ENCODE assay signal across 24 cellular contexts in genomic region chr1:29761159-29761928, GRCh38.
A peak's percentile ranks its signal among the peaks of the same experiment; 100 is the strongest.
DNase-seq lines count a peak whose midpoint lies in the region; TF ChIP-seq lines count a peak whose summit lies in the region.
"Had no signal": no experiment of that assay in that cellular context is flagged by ENCODE, and none has a peak within 500 bp of the region (broad histone marks: within the 10 kb centered on the region; RNA-seq: fewer than 3 reads in every experiment).

No MANE protein-coding gene starts in this region.

- no peaks in the 10 kb centered on the region for H3K4me1 Mint-ChIP-seq in endothelial cell (ENCODE audit: unreplicated experiment)
- H3K4me1 Mint-ChIP-seq in T-helper 2 cell treated with Interferon-gamma antibody and Interleukin-4, amounts not matched to agents 5 μg/mL and 100 μg/mL, for 36 hours (ENCODE audit: low read depth): no peaks in the 10 kb centered on the region
- H3K4me1 Mint-ChIP-seq: CD4-positive, CD25-positive, alpha-beta regulatory T cell; GM23338 had no signal

- no peaks in the 10 kb centered on the region for H3K36me3 ChIP-seq in H7 (replicated peaks; ENCODE audit: control insufficient read depth, insufficient read depth, low read length)
- no peaks in the 10 kb centered on the region for H3K36me3 ChIP-seq in WERI-Rb-1
- H3K36me3 ChIP-seq: BLaER1, MG63, SJCRH30 had no signal

- no peak overlapping the region for H3K27ac Mint-ChIP-seq in endothelial cell (ENCODE audit: unreplicated experiment)
- H3K27ac Mint-ChIP-seq in T-helper 2 cell treated with Interferon-gamma antibody and Interleukin-4, amounts not matched to agents 5 μg/mL and 100 μg/mL, for 36 hours: no peak overlapping the region
- H3K27ac Mint-ChIP-seq: CD4-positive, CD25-positive, alpha-beta regulatory T cell; GM23338 had no signal

- H3K4me3 ChIP-seq in H7 (ENCODE audit: insufficient read depth, low read depth, low read length) (no peak overlapping the region), WERI-Rb-1 (ENCODE audit: low read depth, low read length) (no peak overlapping the region)
- H3K4me3 ChIP-seq: BLaER1, GM12878, GM23338, MG63, SJCRH30 had no signal

- peak; percentile 7 for DNase-seq in H7
- DNase-seq in WERI-Rb-1: peak; percentile 0
- peak; percentile 23 for DNase-seq in islet precursor cell
- peak; percentile 1 for DNase-seq in stimulated activated CD8-positive, alpha-beta memory T cell treated with anti-CD3 and anti-CD28 coated beads, Interleukin-4, amount 100 ng/mL, for 48 hours
- no peak for DNase-seq in endothelial cell (ENCODE audit: low spot score)
- no peak for DNase-seq in T-helper 2 cell treated with Interferon-gamma antibody and Interleukin-4, amounts not matched to agents 5 μg/mL and 100 μg/mL, for 36 hours (ENCODE audit: low spot score)
- no peak for DNase-seq in COR-L47 (lab: John Stamatoyannopoulos, UW)
- DNase-seq in G401 (ENCODE audit: low spot score): no peak
- DNase-seq: CD4-positive, CD25-positive, alpha-beta regulatory T cell; DMS53; HCEC 1CT; KG1; MG63; NCI-H1105 treated with DMSO at 0.1 percent for 48 hours; NCI-H146; NCI-H1930; NCI-H2107; NCI-H446; NCI-H524 treated with DMSO at 0.1 percent for 48 hours; NCI-H774; SJCRH30 had no signal

- TF ChIP-seq CTCF in WERI-Rb-1 (IDR thresholded peaks at IDR 0.05; ENCODE audit: low read depth, low read length) (no peak), endothelial cell (IDR thresholded peaks at IDR 0.05; ENCODE audit: unreplicated experiment) (no peak)

- H3K27me3 ChIP-seq in H7 (ENCODE audit: control insufficient read depth, insufficient read depth, low read length): no peaks in the 10 kb centered on the region
- no peaks in the 10 kb centered on the region for H3K27me3 ChIP-seq in WERI-Rb-1 (ENCODE audit: insufficient read depth, low read depth, severe bottlenecking)
- H3K27me3 ChIP-seq: BLaER1, SJCRH30 had no signal

- H3K36me3 Mint-ChIP-seq in endothelial cell (ENCODE audit: low read depth, unreplicated experiment): no peaks in the 10 kb centered on the region
- no peaks in the 10 kb centered on the region for H3K36me3 Mint-ChIP-seq in T-helper 2 cell treated with Interferon-gamma antibody and Interleukin-4, amounts not matched to agents 5 μg/mL and 100 μg/mL, for 36 hours (ENCODE audit: low read depth)
- H3K36me3 Mint-ChIP-seq: CD4-positive, CD25-positive, alpha-beta regulatory T cell had no signal

- in situ Hi-C loops in G401 (cut with HindIII; ENCODE audit: low sequenced_read_pairs): no loop called here

- no peaks in the 10 kb centered on the region for H3K9me3 Mint-ChIP-seq in endothelial cell (ENCODE audit: unreplicated experiment)
- no peaks in the 10 kb centered on the region for H3K9me3 Mint-ChIP-seq in T-helper 2 cell treated with Interferon-gamma antibody and Interleukin-4, amounts not matched to agents 5 μg/mL and 100 μg/mL, for 36 hours
- H3K9me3 Mint-ChIP-seq: GM23338 had no signal

- no peaks in the 10 kb centered on the region for H3K27me3 Mint-ChIP-seq in endothelial cell (ENCODE audit: unreplicated experiment)
- H3K27me3 Mint-ChIP-seq in T-helper 2 cell treated with Interferon-gamma antibody and Interleukin-4, amounts not matched to agents 5 μg/mL and 100 μg/mL, for 36 hours (ENCODE audit: low read depth): peaks cover 6% of the 10 kb centered on the region

- H3K27ac ChIP-seq in WERI-Rb-1: no peak overlapping the region
- H3K27ac ChIP-seq: BLaER1, SJCRH30 had no signal

- H3K4me3 Mint-ChIP-seq in endothelial cell (ENCODE audit: unreplicated experiment): no peak overlapping the region
- H3K4me3 Mint-ChIP-seq in T-helper 2 cell treated with Interferon-gamma antibody and Interleukin-4, amounts not matched to agents 5 μg/mL and 100 μg/mL, for 36 hours: no peak overlapping the region
- H3K4me3 Mint-ChIP-seq: CD4-positive, CD25-positive, alpha-beta regulatory T cell; GM23338 had no signal

- no peaks in the 10 kb centered on the region for H3K9me3 ChIP-seq in WERI-Rb-1 (ENCODE audit: severe bottlenecking)
- H3K9me3 ChIP-seq: BLaER1, MG63, SJCRH30 had no signal

Comparison
In these comparisons a context has a peak if more than half of its experiments do, and no peak if none do; other contexts are left out.
1. DNase-seq: peak in H7 (single experiment), WERI-Rb-1 (single experiment), islet precursor cell (single experiment) and stimulated activated CD8-positive, alpha-beta memory T cell treated with anti-CD3 and anti-CD28 coated beads, Interleukin-4, amount 100 ng/mL, for 48 hours (single experiment); none in endothelial cell (single experiment), T-helper 2 cell treated with Interferon-gamma antibody and Interleukin-4, amounts not matched to agents 5 μg/mL and 100 μg/mL, for 36 hours (single experiment), COR-L47 (single experiment) and G401 (single experiment).